Comparison of ENCODE assay signal across 1 cellular context in genomic region chr7:29309041-29309860, GRCh38.
TF ChIP-seq lines count a peak whose summit lies in the region.

No MANE protein-coding gene starts in this region.

TF ChIP-seq in GM23338, 12 proteins besides CTCF, POLR2A, EP300 and RAD21 (continued from another document):
- no peak for TF ChIP-seq ZNF462 (CRISPR knock-in tag; IDR thresholded peaks at IDR 0.05)
- no peak for TF ChIP-seq REST (IDR thresholded peaks at IDR 0.05; ENCODE audit: unreplicated experiment)
- TF ChIP-seq ZNF114 (CRISPR knock-in tag; IDR thresholded peaks at IDR 0.05) = no peak
- no peak for TF ChIP-seq NANOG (IDR thresholded peaks at IDR 0.05; ENCODE audit: borderline replicate concordance)
- no peak for TF ChIP-seq ETS1 (IDR thresholded peaks at IDR 0.05)
- no peak for TF ChIP-seq ZNF331 (CRISPR knock-in tag; IDR thresholded peaks at IDR 0.05; ENCODE audit: low read depth)
- no peak for TF ChIP-seq CREB1 (CRISPR knock-in tag; IDR thresholded peaks at IDR 0.05; ENCODE audit: low read depth)
